9 cellular contexts compared by ENCODE assay signal in genomic region chr7:153193144-153193595, GRCh38.
DNase-seq lines count a peak whose midpoint lies in the region; ATAC-seq and TF ChIP-seq lines count a peak whose summit lies in the region.
"Had no signal": no experiment of that assay in that cellular context is flagged by ENCODE, and none has a peak within 500 bp of the region (broad histone marks: within the 10 kb centered on the region; RNA-seq: fewer than 3 reads in every experiment).

No MANE protein-coding gene starts in this region.

- H3K27me3 ChIP-seq in DOHH2 (ENCODE audit: control insufficient read depth, low read length), result no peaks in the 10 kb centered on the region
- H3K27me3 ChIP-seq in spleen (replicated peaks in 1 of 7), result no peaks in the 10 kb centered on the region

- no peak overlapping the region for H3K4me3 Mint-ChIP-seq in glutamatergic neuron (ENCODE audit: unreplicated experiment)
- H3K4me3 Mint-ChIP-seq in natural killer cell treated with Interleukin-12 subunit alpha and Interleukin-12 subunit beta and Interleukin-15 and Interleukin-18, amount 100 ng/mL, for 72 hours, result no peak overlapping the region

- H3K9me3 ChIP-seq in DOHH2 (ENCODE audit: control insufficient read depth, insufficient read depth, low read length) (no peaks in the 10 kb centered on the region), spleen (no peaks in the 10 kb centered on the region)

- H3K4me1 ChIP-seq in DOHH2 (ENCODE audit: control insufficient read depth, low read length) (no peaks in the 10 kb centered on the region), spleen (no peaks in the 10 kb centered on the region)

- H3K4me3 ChIP-seq in DOHH2 (ENCODE audit: low read length) (no peak overlapping the region), spleen (no peak overlapping the region)
- H3K4me3 ChIP-seq: skin epidermis had no signal

- no peak for TF ChIP-seq POLR2A in spleen (IDR thresholded peaks at IDR 0.05)

- H3K27me3 Mint-ChIP-seq in glutamatergic neuron (ENCODE audit: unreplicated experiment), result no peaks in the 10 kb centered on the region
- no peaks in the 10 kb centered on the region for H3K27me3 Mint-ChIP-seq in natural killer cell treated with Interleukin-12 subunit alpha and Interleukin-12 subunit beta and Interleukin-15 and Interleukin-18, amount 100 ng/mL, for 72 hours

- peaks cover 5% of the 10 kb centered on the region for H3K36me3 Mint-ChIP-seq in glutamatergic neuron (ENCODE audit: unreplicated experiment)
- H3K36me3 Mint-ChIP-seq in natural killer cell treated with Interleukin-12 subunit alpha and Interleukin-12 subunit beta and Interleukin-15 and Interleukin-18, amount 100 ng/mL, for 72 hours, result peaks cover under 1% of the 10 kb centered on the region

- peak; percentile 89 for TF ChIP-seq CTCF in DOHH2 (IDR thresholded peaks at IDR 0.05; ENCODE audit: low read depth, low read length, poor library complexity, severe bottlenecking)
- TF ChIP-seq CTCF in glutamatergic neuron (IDR thresholded peaks at IDR 0.05; ENCODE audit: partially characterized antibody, unreplicated experiment), result peak; percentile 50
- TF ChIP-seq CTCF in spleen (IDR thresholded peaks at IDR 0.05 in 8 of 11, conservative IDR thresholded peaks at IDR 0.05 in 3 of 11), result peak in 7 of 11 experiments; percentile 23 to 58 (median 30)

- ATAC-seq in GM21786 (IDR thresholded peaks at IDR 0.05; ENCODE audit: unreplicated experiment) (peak; percentile 47), GM18519 (IDR thresholded peaks at IDR 0.05; ENCODE audit: low FRiP score, unreplicated experiment) (no peak), GM21528 (IDR thresholded peaks at IDR 0.05; ENCODE audit: low FRiP score, unreplicated experiment) (no peak)
- no peak for ATAC-seq in natural killer cell treated with Interleukin-12 subunit alpha and Interleukin-12 subunit beta and Interleukin-15 and Interleukin-18, amount 100 ng/mL, for 72 hours

- H3K9me3 Mint-ChIP-seq in glutamatergic neuron (ENCODE audit: unreplicated experiment), result no peaks in the 10 kb centered on the region
- H3K9me3 Mint-ChIP-seq in natural killer cell treated with Interleukin-12 subunit alpha and Interleukin-12 subunit beta and Interleukin-15 and Interleukin-18, amount 100 ng/mL, for 72 hours, result peaks cover 12% of the 10 kb centered on the region

- H3K36me3 ChIP-seq in DOHH2 (ENCODE audit: control insufficient read depth, low read length) (no peaks in the 10 kb centered on the region), spleen (no peaks in the 10 kb centered on the region)

- H3K4me2 ChIP-seq in DOHH2 (ENCODE audit: low read length), result no peak overlapping the region

- no peaks in the 10 kb centered on the region for H3F3A ChIP-seq in DOHH2 (ENCODE audit: control insufficient read depth, insufficient read depth)

- intact Hi-C loops in spleen (cut with DNase I; ENCODE audit: low total_unique reads), result no loop called here

- WGBS in spleen, 5 donors, result 5 to 15% (median 10%) methylated on average over 7 to 12 of the region's 12 CpGs

- peak; percentile 80 for DNase-seq in NCI-H69 (lab: John Stamatoyannopoulos, UW)
- peak; percentile 45 for DNase-seq in glutamatergic neuron
- no peak for DNase-seq in spleen
- no peak for DNase-seq in natural killer cell treated with Interleukin-12 subunit alpha and Interleukin-12 subunit beta and Interleukin-15 and Interleukin-18, amount 100 ng/mL, for 72 hours (ENCODE audit: low spot score)

- H4K20me1 ChIP-seq in DOHH2 (ENCODE audit: control insufficient read depth, insufficient read depth, low read depth, low read length), result no peaks in the 10 kb centered on the region

- no peaks in the 10 kb centered on the region for H3K79me2 ChIP-seq in DOHH2 (ENCODE audit: control insufficient read depth, low read length)

- H3K4me1 Mint-ChIP-seq in glutamatergic neuron (ENCODE audit: low read depth, unreplicated experiment), result no peaks in the 10 kb centered on the region
- no peaks in the 10 kb centered on the region for H3K4me1 Mint-ChIP-seq in natural killer cell treated with Interleukin-12 subunit alpha and Interleukin-12 subunit beta and Interleukin-15 and Interleukin-18, amount 100 ng/mL, for 72 hours (ENCODE audit: low read depth in 2 of 2)

- no peak overlapping the region for H3K27ac Mint-ChIP-seq in glutamatergic neuron (ENCODE audit: unreplicated experiment)
- H3K27ac Mint-ChIP-seq in natural killer cell treated with Interleukin-12 subunit alpha and Interleukin-12 subunit beta and Interleukin-15 and Interleukin-18, amount 100 ng/mL, for 72 hours, result no peak overlapping the region

- H3K27ac ChIP-seq in DOHH2 (ENCODE audit: low read depth, low read length) (no peak overlapping the region), spleen (no peak overlapping the region)
- H3K27ac ChIP-seq: skin epidermis had no signal

- H3K9me2 ChIP-seq in DOHH2 (replicated peaks; ENCODE audit: control insufficient read depth, low read length), result no peaks in the 10 kb centered on the region

Comparison
In these comparisons a context has a peak if more than half of its experiments do, and no peak if none do; other contexts are left out.
1. CTCF ChIP-seq: peak in every context shown above with its lines; median percentile 89 in DOHH2; 50 in glutamatergic neuron; 30 in spleen.
2. DNase-seq: peak in NCI-H69 (single experiment) and glutamatergic neuron (single experiment); none in spleen (single experiment) and natural killer cell treated with Interleukin-12 subunit alpha and Interleukin-12 subunit beta and Interleukin-15 and Interleukin-18, amount 100 ng/mL, for 72 hours (single experiment).